In the genomic region with DNA sequence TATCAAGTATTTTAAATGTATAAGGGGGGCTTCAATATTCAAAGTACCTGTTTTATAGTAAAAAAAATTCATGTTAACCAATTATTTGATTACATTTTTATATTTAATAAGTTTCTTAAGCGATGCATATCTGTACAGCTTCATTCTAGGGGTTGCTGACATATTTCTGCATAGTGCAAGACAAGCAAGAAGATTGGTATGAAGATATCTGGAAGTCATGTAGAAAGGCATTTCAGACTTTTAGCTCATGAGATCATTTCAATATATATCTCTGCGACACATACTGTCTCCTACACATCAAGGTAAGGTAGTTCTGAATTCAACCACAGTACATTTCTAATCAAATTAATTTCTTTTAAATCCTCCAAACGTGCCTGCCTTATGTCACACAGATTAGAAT, we compare ENCODE assay signal across 21 cellular contexts.
DNase-seq lines count a peak whose midpoint lies in the region; ATAC-seq and TF ChIP-seq lines count a peak whose summit lies in the region.
"Had no signal": no experiment of that assay in that cellular context is flagged by ENCODE, and none has a peak within 500 bp of the region (broad histone marks: within the 10 kb centered on the region; RNA-seq: fewer than 3 reads in every experiment).

No MANE protein-coding gene starts in this region.

- H2BK120ac ChIP-seq in mesendoderm (ENCODE audit: low read depth, low read length), result no peak overlapping the region

- POLR2A ChIA-PET in AG04449 (lab: Yijun Ruan, JAX), result no interaction called here

- H3K9ac ChIP-seq in mesendoderm (ENCODE audit: low read length), result no peak overlapping the region

- no peak overlapping the region for H4K8ac ChIP-seq in mesendoderm (ENCODE audit: low read depth, low read length)

- H3K79me2 ChIP-seq in mesendoderm (ENCODE audit: control insufficient read depth, insufficient read depth, low read length), result no peaks in the 10 kb centered on the region

- no peak overlapping the region for H3K23ac ChIP-seq in mesendoderm (ENCODE audit: low read length)

- ATAC-seq in GM19324 (IDR thresholded peaks at IDR 0.05; ENCODE audit: low FRiP score, unreplicated experiment) (no peak), HG03354 (IDR thresholded peaks at IDR 0.05; ENCODE audit: poor library complexity, severe bottlenecking, unreplicated experiment) (no peak)

- H2BK5ac ChIP-seq in mesendoderm (ENCODE audit: low read length), result no peak overlapping the region

- H3K4ac ChIP-seq in mesendoderm (ENCODE audit: low read depth, low read length), result no peak overlapping the region

- H3K36me3 ChIP-seq in mesendoderm (ENCODE audit: control insufficient read depth, insufficient read depth, low read length), result no peaks in the 10 kb centered on the region

- H3K4me3 ChIP-seq in AG04449 (ENCODE audit: low read depth, low read length) (no peak overlapping the region), mesendoderm (ENCODE audit: low read length) (no peak overlapping the region)
- H3K4me3 ChIP-seq: SJCRH30 had no signal

- peaks cover 2% of the 10 kb centered on the region for H3K79me1 ChIP-seq in mesendoderm (ENCODE audit: low read length)

- H2BK15ac ChIP-seq in mesendoderm (replicated peaks; ENCODE audit: low read depth), result no peak overlapping the region

- no peak overlapping the region for H3K56ac ChIP-seq in mesendoderm (ENCODE audit: low read length)

- no peak overlapping the region for H4K5ac ChIP-seq in mesendoderm (ENCODE audit: low read length)

- no peak overlapping the region for H3K27ac ChIP-seq in mesendoderm (ENCODE audit: low read depth, low read length)
- H3K27ac ChIP-seq: 22Rv1, C4-2B, SJCRH30 had no signal

- H3K18ac ChIP-seq in mesendoderm (ENCODE audit: low read length), result no peak overlapping the region

- no peak overlapping the region for H2AK5ac ChIP-seq in mesendoderm (ENCODE audit: low read length)

- DNase-seq in AG04449 (ENCODE audit: low read depth, low spot score) (peak; percentile 37), HCEC 1CT (peak; percentile 8), astrocyte of the hippocampus (ENCODE audit: low read depth, low spot score) (peak; percentile 10), hepatic stellate cell (ENCODE audit: low spot score) (peak; percentile 14), mesendoderm (no peak)
- DNase-seq in activated CD4-positive, alpha-beta T cell treated with anti-CD3 and anti-CD28 coated beads, Interleukin-2, amount 50 U/mL, for 4 hours, result no peak
- DNase-seq: Caco-2, DMS53, GF-D8, H7, NCI-H1436 treated with DMSO at 0.1 percent for 48 hours, NCI-H2081 treated with DMSO at 0.1 percent for 48 hours, NCI-H2227 treated with DMSO at 0.1 percent for 48 hours, NCI-H526 treated with DMSO at 0.1 percent for 48 hours, OCI-M1, RPMI8226, SJCRH30 had no signal

- H3K4me2 ChIP-seq in mesendoderm (ENCODE audit: low read length), result no peak overlapping the region

- TF ChIP-seq CTCF in AG04449 (IDR thresholded peaks at IDR 0.05; ENCODE audit: insufficient read depth, low read length, missing control alignments), result no peak

- H3K27me3 ChIP-seq in mesendoderm (ENCODE audit: insufficient read depth, low read length, poor library complexity), result no peaks in the 10 kb centered on the region
- H3K27me3 ChIP-seq: SJCRH30 had no signal

- no CpG with 5 or more reads among the region's 3 CpGs for WGBS in mesendoderm (ENCODE audit: extremely low coverage, insufficient coverage, low lambda C conversion rate)

- H3K4me1 ChIP-seq in mesendoderm (ENCODE audit: control insufficient read depth, low read depth, low read length), result no peaks in the 10 kb centered on the region
- H3K4me1 ChIP-seq: Caco-2, SJCRH30 had no signal

- CTCF ChIA-PET in AG04449 (lab: Yijun Ruan, JAX), result interaction anchor here (0.6 kb wide), 1 partner anchor 13 kb away, joined by 3 read pairs; no protein-coding TSS in a partner anchor

Comparison
In these comparisons a context has a peak if more than half of its experiments do, and no peak if none do; other contexts are left out.
1. DNase-seq: peak in AG04449 (single experiment), HCEC 1CT (single experiment), astrocyte of the hippocampus (single experiment) and hepatic stellate cell (single experiment); none in activated CD4-positive, alpha-beta T cell treated with anti-CD3 and anti-CD28 coated beads, Interleukin-2, amount 50 U/mL, for 4 hours (0 of 2) and mesendoderm (single experiment).